ENCODE assay signal across 8 cellular contexts in the genomic region with DNA sequence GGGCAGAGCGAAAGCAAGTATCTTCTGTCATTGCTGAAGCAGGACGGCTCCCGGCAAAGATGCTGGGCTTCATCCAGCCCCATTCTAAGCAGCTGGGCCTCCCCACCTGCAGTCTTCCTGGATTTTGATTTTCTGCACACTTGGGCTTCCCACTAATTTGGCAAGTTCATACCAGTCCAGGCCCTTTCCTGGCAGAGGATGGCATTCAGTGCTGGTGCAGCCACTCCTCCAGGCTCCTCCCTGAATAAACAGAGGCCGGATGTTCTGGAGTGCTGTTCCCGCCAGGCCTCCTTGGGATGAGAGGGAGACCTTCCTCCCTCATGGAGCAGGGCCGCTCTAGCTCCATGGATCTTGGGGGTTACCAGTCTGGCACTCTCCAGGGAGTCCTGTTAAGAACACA. TPM values are rescaled to one million over a fixed set of nuclear protein-coding genes. Genes with fewer than 3 reads are reported as not detected.
DNase-seq lines count a peak whose midpoint lies in the region; ATAC-seq, FAIRE-seq and TF ChIP-seq lines count a peak whose summit lies in the region.

No MANE protein-coding gene starts in this region.

- ATAC-seq in T-helper 17 cell (no peak), left cardiac atrium (peak in 1 of 2 donors; percentile 17)
- ATAC-seq in stimulated activated effector memory CD8-positive, alpha-beta T cell treated with anti-CD3 and anti-CD28 coated beads, Interleukin-12 subunit alpha, Interleukin-12 subunit beta, amount 100 ng/mL, for 72 hours = no peak

- H3K9me2 ChIP-seq in OCI-LY7 (ENCODE audit: insufficient read depth, low read length) = no peaks in the 10 kb centered on the region

- BruUV-seq in OCI-LY7 (replicated peaks; lab: Mats Ljungman, UMichigan) = no TSS peak

- H3K36me3 Mint-ChIP-seq in T-helper 17 cell (ENCODE audit: low read depth) (no peaks in the 10 kb centered on the region), glutamatergic neuron (ENCODE audit: unreplicated experiment) (peaks cover 2% of the 10 kb centered on the region)
- peaks cover 24% of the 10 kb centered on the region for H3K36me3 Mint-ChIP-seq in stimulated activated effector memory CD8-positive, alpha-beta T cell treated with anti-CD3 and anti-CD28 coated beads, Interleukin-12 subunit alpha, Interleukin-12 subunit beta, amount 100 ng/mL, for 72 hours

- H3K4me1 ChIP-seq in OCI-LY7 (ENCODE audit: insufficient read depth, low read length, poor library complexity, severe bottlenecking) = peaks cover 16% of the 10 kb centered on the region

- no peaks in the 10 kb centered on the region for H4K20me1 ChIP-seq in OCI-LY7 (ENCODE audit: insufficient read depth, low read length)

- no peak overlapping the region for H3K4me2 ChIP-seq in OCI-LY7 (ENCODE audit: low read length)

- DNase-seq in NCI-H2029 (lab: John Stamatoyannopoulos, UW) = peak; percentile 32
- no peak for DNase-seq in NCI-H2029 treated with DMSO at 0.1 percent for 48 hours (lab: John Stamatoyannopoulos, UW)
- no peak for DNase-seq in T-helper 17 cell
- DNase-seq in left cardiac atrium = peak; percentile 68
- no peak for DNase-seq in stimulated activated effector memory CD8-positive, alpha-beta T cell treated with anti-CD3 and anti-CD28 coated beads, Interleukin-12 subunit alpha, Interleukin-12 subunit beta, amount 100 ng/mL, for 72 hours (ENCODE audit: low spot score in 2 of 2)
- no peak for DNase-seq in OCI-LY7 (ENCODE audit: low spot score)
- no peak for DNase-seq in glutamatergic neuron
- no peak for DNase-seq in GM12892 (ENCODE audit: insufficient read length)

- H3K4me3 ChIP-seq in OCI-LY7 (ENCODE audit: low read depth, low read length, poor library complexity, severe bottlenecking) = no peak overlapping the region

- no peaks in the 10 kb centered on the region for H3K79me2 ChIP-seq in OCI-LY7 (ENCODE audit: insufficient read depth, low read depth, low read length)

- no peak overlapping the region for H3K27ac ChIP-seq in OCI-LY7 (ENCODE audit: low read depth, low read length, poor library complexity, severe bottlenecking)

- FAIRE-seq in GM12892 (lab: Jason Lieb, UNC) = no peak

- intact Hi-C loops in left cardiac atrium (cut with DNase I) = loop anchor here in 1 of 2 donors (5.0 kb wide), 1 partner anchor 57 kb away; a partner anchor contains a TSS
- intact Hi-C loops in OCI-LY7 (cut with micrococcal nuclease; ENCODE audit: unreplicated experiment) = loop anchor here (5.0 kb wide), 1 partner anchor 57 kb away; a partner anchor contains a TSS

- no peak for TF ChIP-seq CTCF in OCI-LY7 (conservative IDR thresholded peaks at IDR 0.05; ENCODE audit: low read length)
- TF ChIP-seq CTCF in glutamatergic neuron (IDR thresholded peaks at IDR 0.05; ENCODE audit: partially characterized antibody, unreplicated experiment) = no peak

- no peak for TF ChIP-seq POLR2A in GM12892 (IDR thresholded peaks at IDR 0.05; ENCODE audit: low read depth, low read length)

- no peaks in the 10 kb centered on the region for H3K9me3 ChIP-seq in T-helper 17 cell (ENCODE audit: control insufficient read depth, low read length, poor library complexity, severe bottlenecking)
- no peaks in the 10 kb centered on the region for H3K9me3 ChIP-seq in OCI-LY7 (ENCODE audit: low read length)

- H3K36me3 ChIP-seq in OCI-LY7 (ENCODE audit: insufficient read depth, low read length) = no peaks in the 10 kb centered on the region

- H3K4me1 Mint-ChIP-seq in T-helper 17 cell = peaks cover 46% of the 10 kb centered on the region
- H3K4me1 Mint-ChIP-seq in stimulated activated effector memory CD8-positive, alpha-beta T cell treated with anti-CD3 and anti-CD28 coated beads, Interleukin-12 subunit alpha, Interleukin-12 subunit beta, amount 100 ng/mL, for 72 hours = peaks cover 63% of the 10 kb centered on the region
- H3K4me1 Mint-ChIP-seq in glutamatergic neuron (ENCODE audit: low read depth, unreplicated experiment) = peaks cover 36% of the 10 kb centered on the region

- H2AFZ ChIP-seq in OCI-LY7 (ENCODE audit: low read length) = no peak overlapping the region

- no peaks in the 10 kb centered on the region for H3K9me3 Mint-ChIP-seq in stimulated activated effector memory CD8-positive, alpha-beta T cell treated with anti-CD3 and anti-CD28 coated beads, Interleukin-12 subunit alpha, Interleukin-12 subunit beta, amount 100 ng/mL, for 72 hours
- peaks cover 2% of the 10 kb centered on the region for H3K9me3 Mint-ChIP-seq in glutamatergic neuron (ENCODE audit: unreplicated experiment)

- POLR2A ChIA-PET in OCI-LY7 (lab: Charles Lee) = no interaction called here

- peak overlapping the region; percentile 93 for H3K27ac Mint-ChIP-seq in T-helper 17 cell
- H3K27ac Mint-ChIP-seq in stimulated activated effector memory CD8-positive, alpha-beta T cell treated with anti-CD3 and anti-CD28 coated beads, Interleukin-12 subunit alpha, Interleukin-12 subunit beta, amount 100 ng/mL, for 72 hours = peak overlapping the region; percentile 56
- no peak overlapping the region for H3K27ac Mint-ChIP-seq in glutamatergic neuron (ENCODE audit: unreplicated experiment)

- CTCF ChIA-PET in OCI-LY7 (lab: Charles Lee; ENCODE audit: unreplicated experiment) = no interaction called here

- H3K4me3 Mint-ChIP-seq in T-helper 17 cell (peak overlapping the region; percentile 89), glutamatergic neuron (ENCODE audit: unreplicated experiment) (no peak overlapping the region)
- peak overlapping the region; percentile 92 for H3K4me3 Mint-ChIP-seq in stimulated activated effector memory CD8-positive, alpha-beta T cell treated with anti-CD3 and anti-CD28 coated beads, Interleukin-12 subunit alpha, Interleukin-12 subunit beta, amount 100 ng/mL, for 72 hours

- H3K27me3 Mint-ChIP-seq in T-helper 17 cell (no peaks in the 10 kb centered on the region), glutamatergic neuron (ENCODE audit: unreplicated experiment) (no peaks in the 10 kb centered on the region)

RNA-seq across cellular contexts. Expression of a gene that starts 3.4 kb away (rescaled TPM):
- total RNA-seq in T-helper 17 cell = 10 to 100 TPM; 52.0 to 52.4 TPM
- total RNA-seq in left cardiac atrium = 100 to 1,000 TPM; 113 to 114 TPM
- total RNA-seq in OCI-LY7 (2014; rRNA removed; shearing (Covaris generic)) = 0.41 and 1.9 TPM in 2 replicates
- 2.4 and 2.6 TPM in 2 replicates for total RNA-seq in OCI-LY7 (2022)
- 15.7 TPM for total RNA-seq in glutamatergic neuron (ENCODE audit: unreplicated experiment)
- polyA plus RNA-seq in GM12892 (2012; ENCODE audit: missing spikeins) = 3.7 TPM

RNA-seq across cellular contexts. Expression of a gene that starts 57.8 kb away (rescaled TPM):
- 100 to 1,000 TPM; 169 to 172 TPM for total RNA-seq in T-helper 17 cell
- total RNA-seq in left cardiac atrium = 10 to 100 TPM; 69.6 to 70.2 TPM
- total RNA-seq in OCI-LY7 (2014; rRNA removed; shearing (Covaris generic)) = 61.1 and 67.6 TPM in 2 replicates
- total RNA-seq in OCI-LY7 (2022) = 172 and 174 TPM in 2 replicates
- total RNA-seq in glutamatergic neuron (ENCODE audit: unreplicated experiment) = 216 TPM
- polyA plus RNA-seq in GM12892 (2012; ENCODE audit: missing spikeins) = 120 TPM

Comparison
In these comparisons a context has a peak if more than half of its experiments do, and no peak if none do; other contexts are left out.
1. DNase-seq: peak in NCI-H2029 (single experiment) and left cardiac atrium (single experiment); none in NCI-H2029 treated with DMSO at 0.1 percent for 48 hours (single experiment), T-helper 17 cell (0 of 3), stimulated activated effector memory CD8-positive, alpha-beta T cell treated with anti-CD3 and anti-CD28 coated beads, Interleukin-12 subunit alpha, Interleukin-12 subunit beta, amount 100 ng/mL, for 72 hours (0 of 2), OCI-LY7 (single experiment), glutamatergic neuron (single experiment) and GM12892 (single experiment).